21 cellular contexts compared by ENCODE assay signal in the genomic region with DNA sequence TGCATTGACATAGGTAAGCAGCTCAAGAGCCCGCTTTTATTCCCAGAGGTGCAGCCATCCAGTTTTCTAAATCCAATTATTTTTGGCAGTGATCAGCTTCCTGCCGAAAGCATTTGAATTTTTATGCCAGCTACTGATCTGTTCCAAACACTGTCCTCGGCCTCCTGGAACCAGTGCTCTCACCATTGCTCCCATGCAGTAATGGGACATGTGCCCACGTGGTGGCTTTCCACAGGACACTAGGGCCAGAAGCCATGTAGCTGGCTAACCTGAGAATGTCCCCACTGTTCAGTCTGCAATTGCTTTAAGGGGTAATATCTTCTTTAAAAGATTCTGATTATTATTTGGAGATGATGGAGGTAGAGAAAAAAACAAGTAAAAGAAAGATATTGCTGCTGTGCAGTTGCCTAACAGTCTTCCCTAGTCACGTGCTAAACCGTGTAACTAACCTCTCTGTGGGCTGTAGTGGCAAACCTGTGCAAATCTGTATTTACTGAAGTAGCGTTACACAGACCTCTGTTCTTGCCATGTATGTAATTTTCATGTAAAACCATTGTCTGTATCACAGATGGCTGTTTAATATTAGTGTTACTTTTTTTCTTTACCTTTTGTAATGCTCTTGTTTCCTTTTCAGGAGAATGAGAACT. TPM values are rescaled to one million over a fixed set of nuclear protein-coding genes. Genes with fewer than 3 reads are reported as not detected.
DNase-seq lines count a peak whose midpoint lies in the region; ATAC-seq and TF ChIP-seq lines count a peak whose summit lies in the region.
"Had no signal": no experiment of that assay in that cellular context is flagged by ENCODE, and none has a peak within 500 bp of the region (broad histone marks: within the 10 kb centered on the region; RNA-seq: fewer than 3 reads in every experiment).

No MANE protein-coding gene starts in this region.

- no peaks in the 10 kb centered on the region for H3K9me3 ChIP-seq in breast epithelium
- no peaks in the 10 kb centered on the region for H3K9me3 ChIP-seq in mammary epithelial cell (replicated peaks; ENCODE audit: insufficient read depth, low read length)
- H3K9me3 ChIP-seq: SJSA1 had no signal

- intact Hi-C loops in breast epithelium (cut with DNase I; ENCODE audit: low total_unique reads): no loop called here
- intact Hi-C loops in mammary epithelial cell (cut with micrococcal nuclease): no loop called here

- dilution Hi-C loops in mammary epithelial cell (cut with HindIII; ENCODE audit: low sequenced_read_pairs): no loop called here

- no peaks in the 10 kb centered on the region for H3K9me3 Mint-ChIP-seq in T-helper 2 cell treated with Interferon-gamma antibody and Interleukin-4, amounts not matched to agents 5 μg/mL and 100 μg/mL, for 36 hours
- no peaks in the 10 kb centered on the region for H3K9me3 Mint-ChIP-seq in activated T-helper 17 cell treated with anti-CD3 and anti-CD28 coated beads, Interleukin-2, amount 50 U/mL, for 72 hours
- no peaks in the 10 kb centered on the region for H3K9me3 Mint-ChIP-seq in naive thymus-derived CD8-positive, alpha-beta T cell
- H3K9me3 Mint-ChIP-seq: CD8-positive, alpha-beta memory T cell had no signal

- peaks cover 11% of the 10 kb centered on the region for H3K4me1 Mint-ChIP-seq in T-helper 2 cell treated with Interferon-gamma antibody and Interleukin-4, amounts not matched to agents 5 μg/mL and 100 μg/mL, for 36 hours (ENCODE audit: low read depth)
- H3K4me1 Mint-ChIP-seq in activated T-helper 17 cell treated with anti-CD3 and anti-CD28 coated beads, Interleukin-2, amount 50 U/mL, for 72 hours: peaks cover 18% of the 10 kb centered on the region
- H3K4me1 Mint-ChIP-seq in naive thymus-derived CD8-positive, alpha-beta T cell: peaks cover 0 to 12% (median under 1%) of the 10 kb centered on the region in 4 donors

- H3K36me3 Mint-ChIP-seq in T-helper 2 cell treated with Interferon-gamma antibody and Interleukin-4, amounts not matched to agents 5 μg/mL and 100 μg/mL, for 36 hours (ENCODE audit: low read depth): peaks cover 2% of the 10 kb centered on the region
- no peaks in the 10 kb centered on the region for H3K36me3 Mint-ChIP-seq in activated T-helper 17 cell treated with anti-CD3 and anti-CD28 coated beads, Interleukin-2, amount 50 U/mL, for 72 hours (ENCODE audit: low read depth)
- peaks cover 0 to 2% (median 0%) of the 10 kb centered on the region in 3 donors for H3K36me3 Mint-ChIP-seq in naive thymus-derived CD8-positive, alpha-beta T cell
- H3K36me3 Mint-ChIP-seq: CD8-positive, alpha-beta memory T cell had no signal

- H3K4me2 ChIP-seq in mammary epithelial cell (ENCODE audit: insufficient read depth, low read depth, low read length): no peak overlapping the region
- H3K4me2 ChIP-seq: KMS-11 had no signal

- H3K79me2 ChIP-seq in mammary epithelial cell (ENCODE audit: insufficient read depth, low read length): no peaks in the 10 kb centered on the region

- in situ Hi-C loops in mammary epithelial cell (cut with MboI; ENCODE audit: low sequenced_read_pairs in 2 of 2): no loop called here

- no peak for TF ChIP-seq CTCF in breast epithelium (IDR thresholded peaks at IDR 0.05)
- TF ChIP-seq CTCF in mammary epithelial cell (conservative IDR thresholded peaks at IDR 0.05 in 1 of 2, IDR thresholded peaks at IDR 0.05 in 1 of 2; ENCODE audit: extremely low read depth in 1 of 2, insufficient read depth in 1 of 2, low read depth in 1 of 2, low read length in 2 of 2): no peak

- peak overlapping the region; percentile 54 for H3K27ac ChIP-seq in breast epithelium
- H3K27ac ChIP-seq in mammary epithelial cell (ENCODE audit: insufficient read depth, low read depth, low read length): no peak overlapping the region
- H3K27ac ChIP-seq: KMS-11, SJSA1 had no signal

- DNase-seq in T-helper 2 cell treated with Interferon-gamma antibody and Interleukin-4, amounts not matched to agents 5 μg/mL and 100 μg/mL, for 36 hours (ENCODE audit: low spot score): no peak
- DNase-seq in T-helper 2 cell: no peak
- no peak for DNase-seq in breast epithelium (ENCODE audit: low spot score in 2 of 2)
- no peak for DNase-seq in mammary epithelial cell
- DNase-seq in naive thymus-derived CD8-positive, alpha-beta T cell: no peak
- DNase-seq: AML-193; CD8-positive, alpha-beta memory T cell; GDM1; IMR-90; NCI-H1105 treated with DMSO at 0.1 percent for 48 hours; NCI-H2029 treated with DMSO at 0.1 percent for 48 hours; NCI-H2171; NCI-H345; NCI-H524; NCI-H774 had no signal

- no TSS peak for BruUV-seq in mammary epithelial cell (replicated peaks; lab: Mats Ljungman, UMichigan)

- no peak for ATAC-seq in activated T-helper 17 cell treated with anti-CD3 and anti-CD28 coated beads, Interleukin-2, amount 50 U/mL, for 72 hours (replicated peaks)
- ATAC-seq in naive thymus-derived CD8-positive, alpha-beta T cell: no peak
- no peak for ATAC-seq in GM21717 (IDR thresholded peaks at IDR 0.05; ENCODE audit: unreplicated experiment)
- ATAC-seq in GM19463 (IDR thresholded peaks at IDR 0.05; ENCODE audit: unreplicated experiment): no peak
- ATAC-seq: Right ventricle myocardium inferior had no signal

- H3K4me3 Mint-ChIP-seq in T-helper 2 cell treated with Interferon-gamma antibody and Interleukin-4, amounts not matched to agents 5 μg/mL and 100 μg/mL, for 36 hours: no peak overlapping the region
- peak overlapping the region; percentile 75 for H3K4me3 Mint-ChIP-seq in activated T-helper 17 cell treated with anti-CD3 and anti-CD28 coated beads, Interleukin-2, amount 50 U/mL, for 72 hours
- no peak overlapping the region for H3K4me3 Mint-ChIP-seq in naive thymus-derived CD8-positive, alpha-beta T cell

- POLR2A ChIA-PET in naive thymus-derived CD8-positive, alpha-beta T cell (lab: Charles Lee): no interaction called here

- CTCF ChIA-PET in mammary epithelial cell (lab: Charles Lee; ENCODE audit: low non-redundant PET): no interaction called here

- H3K4me1 ChIP-seq in breast epithelium: peaks cover 0 to 7% of the 10 kb centered on the region in 2 donors
- H3K4me1 ChIP-seq in mammary epithelial cell (ENCODE audit: insufficient read depth, low read length): no peaks in the 10 kb centered on the region
- H3K4me1 ChIP-seq: SJSA1 had no signal

- H3K4me3 ChIP-seq in breast epithelium (no peak overlapping the region), mammary epithelial cell (replicated peaks in 1 of 3; ENCODE audit: insufficient read depth in 1 of 3, low read depth in 2 of 3, low read length in 3 of 3) (no peak overlapping the region)
- H3K4me3 ChIP-seq: SJSA1 had no signal

- H3K27ac Mint-ChIP-seq in T-helper 2 cell treated with Interferon-gamma antibody and Interleukin-4, amounts not matched to agents 5 μg/mL and 100 μg/mL, for 36 hours: peak overlapping the region; percentile 71
- peak overlapping the region; percentile 83 for H3K27ac Mint-ChIP-seq in activated T-helper 17 cell treated with anti-CD3 and anti-CD28 coated beads, Interleukin-2, amount 50 U/mL, for 72 hours
- peak overlapping the region in 2 of 10 donors; percentile 8 to 27 for H3K27ac Mint-ChIP-seq in naive thymus-derived CD8-positive, alpha-beta T cell

- no peak overlapping the region for H3K9ac ChIP-seq in mammary epithelial cell (ENCODE audit: insufficient read depth, low read length)
- H3K9ac ChIP-seq: KMS-11 had no signal

- H3K27me3 ChIP-seq in breast epithelium: no peaks in the 10 kb centered on the region
- no peaks in the 10 kb centered on the region for H3K27me3 ChIP-seq in mammary epithelial cell (ENCODE audit: insufficient read depth, low read length)
- H3K27me3 ChIP-seq: SJSA1 had no signal

- H3K27me3 Mint-ChIP-seq in T-helper 2 cell treated with Interferon-gamma antibody and Interleukin-4, amounts not matched to agents 5 μg/mL and 100 μg/mL, for 36 hours (ENCODE audit: low read depth): peaks cover 4% of the 10 kb centered on the region
- no peaks in the 10 kb centered on the region for H3K27me3 Mint-ChIP-seq in activated T-helper 17 cell treated with anti-CD3 and anti-CD28 coated beads, Interleukin-2, amount 50 U/mL, for 72 hours
- H3K27me3 Mint-ChIP-seq in naive thymus-derived CD8-positive, alpha-beta T cell: peaks cover 0 to 8% (median 1%) of the 10 kb centered on the region in 5 donors

- 72% methylated on average over 7 of the region's 7 CpGs for WGBS in mammary epithelial cell (ENCODE audit: low coverage, missing lambda C conversion rate)

- no peaks in the 10 kb centered on the region for H4K20me1 ChIP-seq in mammary epithelial cell (ENCODE audit: insufficient read depth, low read length)

- no peak overlapping the region for H2AFZ ChIP-seq in mammary epithelial cell (ENCODE audit: low read depth, low read length)

- TF ChIP-seq POLR2A in breast epithelium (IDR thresholded peaks at IDR 0.05): no peak

- peaks cover 5% of the 10 kb centered on the region for H3K36me3 ChIP-seq in breast epithelium
- H3K36me3 ChIP-seq in mammary epithelial cell (ENCODE audit: insufficient read depth, low read length): no peaks in the 10 kb centered on the region
- H3K36me3 ChIP-seq: SJSA1 had no signal

RNA-seq across cellular contexts. Expression of a gene that starts 13.0 kb away (rescaled TPM):
- total RNA-seq in breast epithelium: 10 to 100 TPM in 2 of 3 donors, 1 to 10 TPM in 1; 2.1 to 86.3 (median 40.0) TPM
- 1 to 10 TPM; 2.2 to 6.0 TPM for total RNA-seq in mammary epithelial cell
- 1.8 TPM for polyA plus RNA-seq in mammary epithelial cell
- 1.4 TPM for polyA minus RNA-seq in mammary epithelial cell
- total RNA-seq in activated T-helper 17 cell treated with anti-CD3 and anti-CD28 coated beads, Interleukin-2, amount 50 U/mL, for 72 hours: under 1 TPM; 0.82 to 0.85 TPM
- under 1 TPM in 1 of 2 experiments, not detected in 1; 0.47 TPM for total RNA-seq in naive thymus-derived CD8-positive, alpha-beta T cell
- under 1 TPM in 1 of 3 donors, not detected in 2; 0.05 TPM for polyA plus RNA-seq in naive thymus-derived CD8-positive, alpha-beta T cell
